ENCODE assay signal across 8 cellular contexts in the genomic region with DNA sequence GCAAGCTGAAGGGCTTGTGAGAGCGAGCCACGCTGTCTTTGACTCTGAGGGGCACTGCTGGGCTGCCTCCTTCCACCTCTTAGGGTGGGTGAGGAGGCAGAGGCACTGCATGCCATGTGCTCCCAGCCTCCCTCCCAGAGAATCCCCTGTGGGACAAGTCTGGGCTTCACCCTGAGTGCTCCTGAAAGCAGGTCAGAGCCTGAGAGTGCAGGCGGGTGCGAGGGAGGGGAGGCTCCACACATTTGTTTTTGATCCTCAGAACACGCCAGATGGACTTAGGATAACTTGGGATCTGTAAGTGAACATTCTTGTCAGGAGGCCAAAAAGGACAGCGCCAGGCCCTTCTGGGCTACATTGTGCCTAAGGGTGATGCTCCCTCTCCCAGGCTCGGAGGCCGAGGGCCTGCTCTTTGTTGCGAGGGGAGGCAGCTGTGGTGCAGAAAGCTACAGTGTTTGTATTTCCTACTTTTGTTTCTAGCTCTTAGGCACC.
A peak's percentile ranks its signal among the peaks of the same experiment; 100 is the strongest.
DNase-seq lines count a peak whose midpoint lies in the region; ATAC-seq and TF ChIP-seq lines count a peak whose summit lies in the region.

No MANE protein-coding gene starts in this region.

- peak overlapping the region; percentile 98 for H3K27ac Mint-ChIP-seq in chondrocyte (ENCODE audit: unreplicated experiment)
- H3K27ac Mint-ChIP-seq in type B pancreatic cell = peak overlapping the region; percentile 82
- H3K27ac Mint-ChIP-seq in naive thymus-derived CD8-positive, alpha-beta T cell = no peak overlapping the region

- DNase-seq in NCI-H1105 treated with DMSO at 0.1 percent for 48 hours (lab: John Stamatoyannopoulos, UW) (peak; percentile 95), chondrocyte (ENCODE audit: low spot score) (no peak), lung microvascular endothelial cell (ENCODE audit: low read depth in 2 of 2) (peak; percentile 43 to 93), type B pancreatic cell (ENCODE audit: extremely low spot score, unreplicated experiment) (no peak), T-helper 2 cell (no peak)
- DNase-seq in naive thymus-derived CD8-positive, alpha-beta T cell = no peak
- DNase-seq in NK-92 treated with Interleukin-12 subunit alpha and Interleukin-12 subunit beta, amount 100 ng/mL, for 24 hours (lab: John Stamatoyannopoulos, UW) = no peak

- POLR2A ChIA-PET in naive thymus-derived CD8-positive, alpha-beta T cell (lab: Charles Lee) = no interaction called here

- H3K27me3 Mint-ChIP-seq in chondrocyte (ENCODE audit: low read depth) (no peaks in the 10 kb centered on the region), type B pancreatic cell (no peaks in the 10 kb centered on the region)
- peaks cover 6 to 36% (median 13%) of the 10 kb centered on the region in 5 donors for H3K27me3 Mint-ChIP-seq in naive thymus-derived CD8-positive, alpha-beta T cell

- H3K4me1 Mint-ChIP-seq in chondrocyte (ENCODE audit: low read depth) (peaks cover 54% of the 10 kb centered on the region), type B pancreatic cell (ENCODE audit: unreplicated experiment) (peaks cover 55% of the 10 kb centered on the region)
- no peaks in the 10 kb centered on the region for H3K4me1 Mint-ChIP-seq in naive thymus-derived CD8-positive, alpha-beta T cell

- TF ChIP-seq CTCF in chondrocyte (IDR thresholded peaks at IDR 0.05) = peak; percentile 54
- TF ChIP-seq CTCF in type B pancreatic cell (conservative IDR thresholded peaks at IDR 0.05) = no peak

- ATAC-seq in naive thymus-derived CD8-positive, alpha-beta T cell = no peak
- ATAC-seq in HG03432 (IDR thresholded peaks at IDR 0.05; ENCODE audit: unreplicated experiment) = no peak

- H3K36me3 Mint-ChIP-seq in chondrocyte (ENCODE audit: low read depth) = no peaks in the 10 kb centered on the region
- no peaks in the 10 kb centered on the region for H3K36me3 Mint-ChIP-seq in type B pancreatic cell
- peaks cover 0 to under 1% (median 0%) of the 10 kb centered on the region in 3 donors for H3K36me3 Mint-ChIP-seq in naive thymus-derived CD8-positive, alpha-beta T cell

- H3K4me3 Mint-ChIP-seq in chondrocyte (ENCODE audit: unreplicated experiment) (peak overlapping the region; percentile 38), type B pancreatic cell (peak overlapping the region; percentile 54)
- no peak overlapping the region for H3K4me3 Mint-ChIP-seq in naive thymus-derived CD8-positive, alpha-beta T cell

- no peaks in the 10 kb centered on the region for H3K9me3 Mint-ChIP-seq in chondrocyte (ENCODE audit: low read depth)
- peaks cover 6% of the 10 kb centered on the region for H3K9me3 Mint-ChIP-seq in type B pancreatic cell
- peaks cover 0 to under 1% (median 0%) of the 10 kb centered on the region in 9 donors for H3K9me3 Mint-ChIP-seq in naive thymus-derived CD8-positive, alpha-beta T cell

Comparison
In these comparisons a context has a peak if more than half of its experiments do, and no peak if none do; other contexts are left out.
1. DNase-seq: peak in NCI-H1105 treated with DMSO at 0.1 percent for 48 hours (single experiment) and lung microvascular endothelial cell (2 of 2); none in chondrocyte (single experiment), type B pancreatic cell (single experiment), T-helper 2 cell (0 of 5), naive thymus-derived CD8-positive, alpha-beta T cell (0 of 10) and NK-92 treated with Interleukin-12 subunit alpha and Interleukin-12 subunit beta, amount 100 ng/mL, for 24 hours (single experiment).
2. H3K27ac Mint-ChIP-seq: peak in chondrocyte (single experiment) and type B pancreatic cell (single experiment); none in naive thymus-derived CD8-positive, alpha-beta T cell (0 of 10).
3. H3K4me3 Mint-ChIP-seq: peak in chondrocyte (single experiment) and type B pancreatic cell (single experiment); none in naive thymus-derived CD8-positive, alpha-beta T cell (0 of 10).